12 cellular contexts compared by ENCODE assay signal in the genomic region with DNA sequence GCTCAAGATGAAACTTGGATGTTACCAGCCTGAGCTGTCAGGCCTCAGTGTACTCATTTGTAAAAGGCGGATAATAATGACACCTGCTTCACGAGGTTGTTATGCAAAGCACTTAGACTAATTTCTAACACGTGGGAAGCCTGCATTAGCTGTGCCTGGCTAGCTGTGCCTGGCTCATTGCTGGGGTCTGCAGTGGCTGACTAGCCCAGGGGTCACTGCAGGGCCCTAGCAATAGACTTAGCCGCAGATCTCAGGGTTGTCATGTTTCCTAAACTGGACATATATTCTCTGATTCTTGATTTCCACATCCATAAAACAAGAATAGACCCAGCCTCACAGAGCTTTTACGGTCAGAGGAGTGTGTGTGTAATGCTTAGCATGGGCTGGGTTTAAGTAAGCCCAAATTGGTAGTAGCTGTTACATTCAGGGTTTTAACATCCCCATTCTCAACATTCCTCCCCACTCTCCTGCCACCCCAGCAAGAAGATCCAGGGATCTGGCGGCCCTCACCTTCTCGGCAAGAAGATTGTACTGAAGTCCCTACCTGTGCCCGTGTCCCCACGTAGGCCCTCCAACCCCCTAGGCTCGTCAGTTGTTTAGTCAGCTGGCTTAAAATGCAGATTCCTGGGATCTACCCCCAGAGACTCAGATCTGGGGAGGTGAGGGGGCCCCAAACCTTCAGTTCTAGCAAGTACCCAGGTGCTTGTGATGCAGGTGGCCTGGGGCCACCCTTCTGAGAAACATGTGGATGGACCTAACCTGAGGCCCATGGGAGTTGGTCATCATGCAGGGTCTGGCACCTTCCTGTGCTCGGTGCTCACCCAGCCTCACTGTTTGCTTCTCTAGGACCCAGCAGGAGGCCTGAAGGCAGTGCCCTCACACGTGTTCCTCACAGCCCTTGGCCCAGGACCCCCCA. TPM values are rescaled to one million over a fixed set of nuclear protein-coding genes. Genes with fewer than 3 reads are reported as not detected.
A peak's percentile ranks its signal among the peaks of the same experiment; 100 is the strongest.
DNase-seq lines count a peak whose midpoint lies in the region; ATAC-seq and TF ChIP-seq lines count a peak whose summit lies in the region.
"Had no signal": no experiment of that assay in that cellular context is flagged by ENCODE, and none has a peak within 500 bp of the region (broad histone marks: within the 10 kb centered on the region; RNA-seq: fewer than 3 reads in every experiment).

No MANE protein-coding gene starts in this region.

- no peaks in the 10 kb centered on the region for H3K79me2 ChIP-seq in HCT116 (ENCODE audit: insufficient read depth, low read length)

- TF ChIP-seq CTCF in HCT116 (IDR thresholded peaks at IDR 0.05 in 2 of 3, conservative IDR thresholded peaks at IDR 0.05 in 1 of 3; ENCODE audit: borderline replicate concordance in 1 of 3, insufficient read depth in 1 of 3, low read depth in 2 of 3, low read length in 2 of 3) (no peak), fibroblast of pulmonary artery (IDR thresholded peaks at IDR 0.05; ENCODE audit: low read length, missing control alignments) (no peak)

- no peak overlapping the region for H3K4me3 ChIP-seq in HCT116 (replicated peaks in 1 of 2; ENCODE audit: low read depth in 1 of 2, low read length in 2 of 2)
- H3K4me3 ChIP-seq in fibroblast of pulmonary artery (replicated peaks; ENCODE audit: low read depth, low read length) = no peak overlapping the region
- H3K4me3 ChIP-seq: MG63 had no signal

- H3K9me3 ChIP-seq in HCT116 (ENCODE audit: control insufficient read depth in 1 of 2, insufficient read depth in 1 of 2, low read depth in 1 of 2, low read length in 2 of 2) = no peaks in the 10 kb centered on the region
- H3K9me3 ChIP-seq: MG63 had no signal

- no peak for TF ChIP-seq RAD21 in HCT116 (IDR thresholded peaks at IDR 0.05; ENCODE audit: low read depth)

- no peak for TF ChIP-seq POLR2A in HCT116 (IDR thresholded peaks at IDR 0.05; ENCODE audit: borderline replicate concordance, extremely low read depth, insufficient read depth, insufficient read length)

- no TSS peak for BruUV-seq in HCT116 (replicated peaks; lab: Mats Ljungman, UMichigan)

- CTCF ChIA-PET in HCT116 (lab: Charles Lee) = interaction anchor here (1.0 to 5.7 kb wide), 3 partner anchors 9 to 35 kb away, joined by 5 to 27 read pairs (median 6); a partner anchor contains a TSS

- H4K20me1 ChIP-seq in HCT116 (ENCODE audit: insufficient read depth) = no peaks in the 10 kb centered on the region

- peaks cover 0 to 17% of the 10 kb centered on the region in 2 experiments; a peak in 2 of 4 replicates for H3K4me1 ChIP-seq in HCT116 (ENCODE audit: control insufficient read depth in 1 of 2, insufficient read depth in 2 of 2, low read length in 2 of 2)

- intact Hi-C loops in HCT116 (cut with micrococcal nuclease) = no loop called here

- H3K9ac ChIP-seq in HCT116 (ENCODE audit: low read length) = no peak overlapping the region

- peak; percentile 63 for DNase-seq in HCT116 (ENCODE audit: low read depth, low spot score)
- DNase-seq in NCI-H526 treated with DMSO at 0.1 percent for 48 hours (lab: John Stamatoyannopoulos, UW) = peak; percentile 53
- peak; percentile 77 for DNase-seq in fibroblast of pulmonary artery (ENCODE audit: low read depth)
- peak; percentile 66 for DNase-seq in putamen (ENCODE audit: low spot score)
- DNase-seq in NCI-H345 (lab: John Stamatoyannopoulos, UW) = no peak
- no peak for DNase-seq in effector CD4-positive, alpha-beta T cell
- DNase-seq: foreskin melanocyte; MG63; stimulated activated naive CD8-positive, alpha-beta T cell treated with anti-CD3 and anti-CD28 coated beads, Interleukin-15, amount 100 ng/mL, for 72 hours had no signal

- H3K27me3 ChIP-seq in HCT116 (ENCODE audit: insufficient read depth, low read length) = no peaks in the 10 kb centered on the region
- H3K27me3 ChIP-seq: MG63 had no signal

- no peak overlapping the region for H2AFZ ChIP-seq in HCT116 (ENCODE audit: low read depth, low read length, poor library complexity, severe bottlenecking)

- H3K36me3 ChIP-seq in HCT116 (ENCODE audit: control insufficient read depth in 1 of 2, insufficient read depth in 2 of 2, low read length in 2 of 2) = peaks cover 3 to 8% of the 10 kb centered on the region in 2 experiments; a peak in 2 of 4 replicates

- RAD21 ChIA-PET in HCT116 (lab: Charles Lee; ENCODE audit: low non-redundant PET in 1 of 2, low total read pairs in 2 of 2, uncharacterized antibody in 2 of 2, unreplicated experiment in 2 of 2) = no interaction called here

- H3K27ac ChIP-seq in HCT116 (ENCODE audit: low read depth, low read length) = no peak overlapping the region

- POLR2A ChIA-PET in HCT116 (lab: Charles Lee) = interaction anchor here (1.3 to 1.8 kb wide), 2 partner anchors 8 to 9 kb away, joined by 4 to 6 read pairs; a partner anchor contains a TSS

- no peaks in the 10 kb centered on the region for H3K9me2 ChIP-seq in HCT116 (ENCODE audit: insufficient read depth)

- ATAC-seq in HCT116 (no peak), HG03159 (IDR thresholded peaks at IDR 0.05; ENCODE audit: unreplicated experiment) (no peak)
- ATAC-seq: stimulated activated naive CD8-positive, alpha-beta T cell treated with anti-CD3 and anti-CD28 coated beads, Interleukin-15, amount 100 ng/mL, for 72 hours; WTC11 had no signal

- no peak overlapping the region for H3K4me2 ChIP-seq in HCT116 (ENCODE audit: low read length)

TF ChIP-seq in HCT116, 20 proteins besides CTCF, POLR2A, EP300 and RAD21:
- TF ChIP-seq POLR2AphosphoS5 (IDR thresholded peaks at IDR 0.05; ENCODE audit: low read depth, low read length) = 0 out of 2 replicates have a peak, but pooled peaks have one; percentile 14
- TF ChIP-seq, protein P1, sequence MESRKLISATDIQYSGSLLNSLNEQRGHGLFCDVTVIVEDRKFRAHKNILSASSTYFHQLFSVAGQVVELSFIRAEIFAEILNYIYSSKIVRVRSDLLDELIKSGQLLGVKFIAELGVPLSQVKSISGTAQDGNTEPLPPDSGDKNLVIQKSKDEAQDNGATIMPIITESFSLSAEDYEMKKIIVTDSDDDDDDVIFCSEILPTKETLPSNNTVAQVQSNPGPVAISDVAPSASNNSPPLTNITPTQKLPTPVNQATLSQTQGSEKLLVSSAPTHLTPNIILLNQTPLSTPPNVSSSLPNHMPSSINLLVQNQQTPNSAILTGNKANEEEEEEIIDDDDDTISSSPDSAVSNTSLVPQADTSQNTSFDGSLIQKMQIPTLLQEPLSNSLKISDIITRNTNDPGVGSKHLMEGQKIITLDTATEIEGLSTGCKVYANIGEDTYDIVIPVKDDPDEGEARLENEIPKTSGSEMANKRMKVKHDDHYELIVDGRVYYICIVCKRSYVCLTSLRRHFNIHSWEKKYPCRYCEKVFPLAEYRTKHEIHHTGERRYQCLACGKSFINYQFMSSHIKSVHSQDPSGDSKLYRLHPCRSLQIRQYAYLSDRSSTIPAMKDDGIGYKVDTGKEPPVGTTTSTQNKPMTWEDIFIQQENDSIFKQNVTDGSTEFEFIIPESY (IDR thresholded peaks at IDR 0.05; ENCODE audit: extremely low read depth, insufficient replicate concordance, low read length) = no peak
- TF ChIP-seq TCF7L2 (IDR thresholded peaks at IDR 0.05; ENCODE audit: borderline replicate concordance, extremely low read depth, insufficient read depth, insufficient read length) = no peak
- no peak for TF ChIP-seq ZFX (IDR thresholded peaks at IDR 0.05)
- no peak for TF ChIP-seq CBX3 (IDR thresholded peaks at IDR 0.05; ENCODE audit: low read depth)

RNA-seq across cellular contexts. Expression of a gene that starts 8.6 kb away (rescaled TPM):
- total RNA-seq in HCT116 (2021; ENCODE audit: unreplicated experiment) = 35.3 TPM
- 117 and 343 TPM in 2 replicates for polyA plus RNA-seq in HCT116 (2012)

RNA-seq across cellular contexts. Expression of a gene that starts 9.9 kb away (rescaled TPM):
- 49.2 TPM for total RNA-seq in HCT116 (2021; ENCODE audit: unreplicated experiment)
- 69.2 and 101 TPM in 2 replicates for polyA plus RNA-seq in HCT116 (2012)

RNA-seq across cellular contexts. Expression of a gene that starts 19.7 kb away (rescaled TPM):
- total RNA-seq in HCT116 (2021; ENCODE audit: unreplicated experiment) = not detected
- polyA plus RNA-seq in HCT116 (2012) = not detected in 2 replicates
- total RNA-seq: WTC11 had no signal
- polyA plus RNA-seq: CD14-positive monocyte had no signal

RNA-seq across cellular contexts. Expression of a gene that starts 53.1 kb away (rescaled TPM):
- 1.1 TPM for total RNA-seq in HCT116 (2021; ENCODE audit: unreplicated experiment)
- 0.33 and 0.36 TPM in 2 replicates for polyA plus RNA-seq in HCT116 (2012)

Comparison
In these comparisons a context has a peak if more than half of its experiments do, and no peak if none do; other contexts are left out.
1. DNase-seq: peak in HCT116 (single experiment), NCI-H526 treated with DMSO at 0.1 percent for 48 hours (single experiment), fibroblast of pulmonary artery (single experiment) and putamen (single experiment); none in NCI-H345 (single experiment) and effector CD4-positive, alpha-beta T cell (single experiment).